In genomic region chr21:44815852-44816628, GRCh38 we compare ENCODE assay signal across 9 cellular contexts. TPM values are rescaled to one million over a fixed set of nuclear protein-coding genes. Genes with fewer than 3 reads are reported as not detected.
DNase-seq lines count a peak whose midpoint lies in the region; ATAC-seq, FAIRE-seq and TF ChIP-seq lines count a peak whose summit lies in the region.
"Had no signal": no experiment of that assay in that cellular context is flagged by ENCODE, and none has a peak within 500 bp of the region (broad histone marks: within the 10 kb centered on the region; RNA-seq: fewer than 3 reads in every experiment).

No MANE protein-coding gene starts in this region.

- H3K4me1 Mint-ChIP-seq in stimulated activated naive CD8-positive, alpha-beta T cell treated with anti-CD3 and anti-CD28 coated beads, Interleukin-15, Interleukin-2, amounts not matched to agents 100 ng/mL and 50 ng/mL, for 24 hours (ENCODE audit: low read depth): peaks cover 14% of the 10 kb centered on the region
- peaks cover 24% of the 10 kb centered on the region for H3K4me1 Mint-ChIP-seq in activated CD8-positive, alpha-beta T cell treated with anti-CD3 and anti-CD28 coated beads for 36 hours (ENCODE audit: low read depth)

- CTCF ChIA-PET in activated CD8-positive, alpha-beta T cell treated with anti-CD3 and anti-CD28 coated beads for 36 hours (lab: Charles Lee): interaction anchor here (2.2 kb wide), 1 partner anchor 15 kb away, joined by 11 read pairs; the partner anchor contains the start of gene UBE2G2
- CTCF ChIA-PET in HepG2 (lab: Yijun Ruan, JAX; ENCODE audit: low intra/inter-chr PET ratio, low total read pairs): no interaction called here

- H2AFZ ChIP-seq in HepG2 (ENCODE audit: low read length): no peak overlapping the region

- peak overlapping the region; percentile 10; the same call in 1 of the 2 replicates for H3K9ac ChIP-seq in HepG2 (ENCODE audit: insufficient read depth, low read depth, low read length)

- TF ChIP-seq CTCF in activated CD8-positive, alpha-beta T cell treated with anti-CD3 and anti-CD28 coated beads for 36 hours (IDR thresholded peaks at IDR 0.05): no peak
- TF ChIP-seq CTCF in HepG2 (CRISPR knock-in tag; IDR thresholded peaks at IDR 0.05) (no peak), testis (IDR thresholded peaks at IDR 0.05) (no peak)

- H3K36me3 ChIP-seq in HepG2 (replicated peaks in 1 of 2; ENCODE audit: control insufficient read depth in 1 of 2, insufficient read depth in 2 of 2, low read length in 2 of 2) (peaks cover 5 to 27% of the 10 kb centered on the region in 2 experiments), testis (ENCODE audit: low read depth, missing control alignments) (no peaks in the 10 kb centered on the region)

- peak overlapping the region; percentile 49 for H3K27ac Mint-ChIP-seq in stimulated activated naive CD8-positive, alpha-beta T cell treated with anti-CD3 and anti-CD28 coated beads, Interleukin-15, Interleukin-2, amounts not matched to agents 100 ng/mL and 50 ng/mL, for 24 hours
- H3K27ac Mint-ChIP-seq in activated CD8-positive, alpha-beta T cell treated with anti-CD3 and anti-CD28 coated beads for 36 hours: no peak overlapping the region

- H3K36me3 Mint-ChIP-seq in stimulated activated naive CD8-positive, alpha-beta T cell treated with anti-CD3 and anti-CD28 coated beads, Interleukin-15, Interleukin-2, amounts not matched to agents 100 ng/mL and 50 ng/mL, for 24 hours (ENCODE audit: low read depth): peaks cover 14% of the 10 kb centered on the region
- H3K36me3 Mint-ChIP-seq in activated CD8-positive, alpha-beta T cell treated with anti-CD3 and anti-CD28 coated beads for 36 hours (ENCODE audit: low read depth): peaks cover 7% of the 10 kb centered on the region

- peaks cover 4% of the 10 kb centered on the region for H3K9me3 Mint-ChIP-seq in stimulated activated naive CD8-positive, alpha-beta T cell treated with anti-CD3 and anti-CD28 coated beads, Interleukin-15, Interleukin-2, amounts not matched to agents 100 ng/mL and 50 ng/mL, for 24 hours
- no peaks in the 10 kb centered on the region for H3K9me3 Mint-ChIP-seq in activated CD8-positive, alpha-beta T cell treated with anti-CD3 and anti-CD28 coated beads for 36 hours

- in situ Hi-C loops in HepG2 (cut with HindIII; ENCODE audit: extremely low pct_ligation_motif_present, low pct_unique_long_range_greater_than_20kb) (no loop called here), ACHN (cut with HindIII; ENCODE audit: low pct_ligation_motif_present, low pct_unique_long_range_greater_than_20kb, low sequenced_read_pairs) (no loop called here)

- peak overlapping the region; percentile 70 for H3K4me2 ChIP-seq in HepG2 (ENCODE audit: low read depth, low read length)

- TSS peak; percentile 28 for BruUV-seq in HepG2 (replicated peaks; lab: Mats Ljungman, UMichigan)

- ATAC-seq in stimulated activated naive CD8-positive, alpha-beta T cell treated with anti-CD3 and anti-CD28 coated beads, Interleukin-15, Interleukin-2, amounts not matched to agents 100 U/mL and 50 U/mL, for 24 hours: no peak
- ATAC-seq in activated CD8-positive, alpha-beta T cell treated with anti-CD3 and anti-CD28 coated beads for 36 hours: no peak
- peak; percentile 74 for ATAC-seq in HepG2

- DNase-seq in stimulated activated naive CD8-positive, alpha-beta T cell treated with anti-CD3 and anti-CD28 coated beads, Interleukin-15, Interleukin-2, amounts not matched to agents 100 U/mL and 50 U/mL, for 24 hours: no peak
- DNase-seq in activated CD8-positive, alpha-beta T cell treated with anti-CD3 and anti-CD28 coated beads for 36 hours: no peak
- peak; percentile 37 for DNase-seq in HepG2 (ENCODE audit: low spot score)
- DNase-seq in stimulated activated CD4-positive, alpha-beta T cell treated with anti-CD3 and anti-CD28 coated beads, Interleukin-2, amount 100 ng/mL, for 24 hours: no peak
- DNase-seq in testis: no peak
- no peak for DNase-seq in ACHN
- no peak for DNase-seq in effector CD8-positive, alpha-beta T cell (lab: John Stamatoyannopoulos, UW)
- DNase-seq: anterior cingulate cortex had no signal

- TF ChIP-seq RAD21 in HepG2 (CRISPR knock-in tag; IDR thresholded peaks at IDR 0.05): no peak

- H3K9me3 ChIP-seq in HepG2 (ENCODE audit: low read length): no peaks in the 10 kb centered on the region
- H3K9me3 ChIP-seq in testis: no peaks in the 10 kb centered on the region

- POLR2A ChIA-PET in activated CD8-positive, alpha-beta T cell treated with anti-CD3 and anti-CD28 coated beads for 36 hours (lab: Charles Lee): interaction anchor here (0.6 to 3.0 kb wide), 7 partner anchors 12 to 113 kb away, joined by 3 to 21 read pairs (median 3); partner anchors contain the start of genes PTTG1IP and UBE2G2
- POLR2A ChIA-PET in HepG2 (lab: Yijun Ruan, JAX): interaction anchor here (1.2 to 2.1 kb wide), 4 partner anchors 9 to 57 kb away, joined by 3 to 8 read pairs (median 6); partner anchors contain the start of genes PTTG1IP and UBE2G2

- peaks cover 34% of the 10 kb centered on the region for H3K4me1 ChIP-seq in HepG2 (ENCODE audit: insufficient read depth, low read length)
- H3K4me1 ChIP-seq in testis: peaks cover 12% of the 10 kb centered on the region

- peaks cover 9% of the 10 kb centered on the region; the same call in 1 of the 2 replicates for H4K20me1 ChIP-seq in HepG2 (ENCODE audit: insufficient read depth, low read length)

- H3K4me3 Mint-ChIP-seq in stimulated activated naive CD8-positive, alpha-beta T cell treated with anti-CD3 and anti-CD28 coated beads, Interleukin-15, Interleukin-2, amounts not matched to agents 100 ng/mL and 50 ng/mL, for 24 hours: peak overlapping the region; percentile 81
- H3K4me3 Mint-ChIP-seq in activated CD8-positive, alpha-beta T cell treated with anti-CD3 and anti-CD28 coated beads for 36 hours: peak overlapping the region; percentile 74

- H3K27ac ChIP-seq in HepG2 (ENCODE audit: extremely low read length, insufficient read depth, low read length): peak overlapping the region; percentile 53
- no peak overlapping the region for H3K27ac ChIP-seq in testis

- H3K27me3 Mint-ChIP-seq in stimulated activated naive CD8-positive, alpha-beta T cell treated with anti-CD3 and anti-CD28 coated beads, Interleukin-15, Interleukin-2, amounts not matched to agents 100 ng/mL and 50 ng/mL, for 24 hours: peaks cover 7% of the 10 kb centered on the region
- H3K27me3 Mint-ChIP-seq in activated CD8-positive, alpha-beta T cell treated with anti-CD3 and anti-CD28 coated beads for 36 hours: no peaks in the 10 kb centered on the region

- FAIRE-seq in HepG2 (lab: Jason Lieb, UNC): peak; percentile 70

- H3K79me2 ChIP-seq in HepG2 (ENCODE audit: insufficient read depth, low read length): peaks cover 54% of the 10 kb centered on the region

- H3K4me3 ChIP-seq in HepG2 (replicated peaks in 1 of 3; ENCODE audit: insufficient read depth in 1 of 3, low read depth in 2 of 3, low read length in 3 of 3) (peak overlapping the region in 2 of 3 experiments; percentile 10 to 15; a peak in 1 of 6 replicates), testis (no peak overlapping the region)

- no peak for TF ChIP-seq EP300 in HepG2 (IDR thresholded peaks at IDR 0.05; ENCODE audit: low read depth in 2 of 2, low read length in 2 of 2)
- TF ChIP-seq EP300 in HepG2 (CRISPR knock-in tag; IDR thresholded peaks at IDR 0.05; ENCODE audit: borderline replicate concordance): no peak

- H3K27me3 ChIP-seq in HepG2 (ENCODE audit: control insufficient read depth in 1 of 2, insufficient read depth in 2 of 2, low read length in 2 of 2) (no peaks in the 10 kb centered on the region), testis (no peaks in the 10 kb centered on the region)

- 54% methylated on average over 6 of the region's 10 CpGs for WGBS in HepG2 (ENCODE audit: low lambda C conversion rate)
- 47 to 70% methylated on average over 10 of the region's 10 CpGs for WGBS in testis, 2 donors

- no peak for TF ChIP-seq POLR2A in HepG2 (IDR thresholded peaks at IDR 0.05; ENCODE audit: insufficient read depth in 1 of 2, low read depth in 2 of 2, low read length in 2 of 2)
- no peak for TF ChIP-seq POLR2A in testis (IDR thresholded peaks at IDR 0.05)

- intact Hi-C loops in activated CD8-positive, alpha-beta T cell treated with anti-CD3 and anti-CD28 coated beads for 36 hours (cut with micrococcal nuclease): no loop called here
- intact Hi-C loops in HepG2 (cut with micrococcal nuclease; ENCODE audit: unreplicated experiment): no loop called here
- intact Hi-C loops in testis (cut with DNase I; ENCODE audit: low total_unique reads): loop anchor here (5.0 to 10.0 kb wide), 2 partner anchors 56 to 119 kb away; partner anchors contain the start of gene PTTG1IP

RNA-seq across cellular contexts. Expression of gene SUMO3, which starts 1.8 kb away (rescaled TPM):
- 10 to 100 TPM; 69.8 to 72.9 TPM for total RNA-seq in activated CD8-positive, alpha-beta T cell treated with anti-CD3 and anti-CD28 coated beads for 36 hours
- total RNA-seq in HepG2 (2016; rRNA removed; fragmentation: Illumina TruSeq; extraction: Trizol) (92.4 and 111 TPM in 2 replicates), testis (10 to 100 TPM; 69.9 to 87.9 TPM)
- total RNA-seq in HepG2 (2016; cell fraction: cytosol; rRNA removed; fragmentation: Illumina TruSeq; extraction: Trizol; ENCODE audit: low read depth): 75.4 and 89.7 TPM in 2 replicates
- 95.7 and 103 TPM in 2 replicates for total RNA-seq in HepG2 (2016; cell fraction: insoluble cytoplasmic fraction; rRNA removed; fragmentation: Illumina TruSeq; extraction: Trizol)
- total RNA-seq in HepG2 (2016; cell fraction: membrane; rRNA removed; fragmentation: Illumina TruSeq; extraction: Trizol): 169 and 187 TPM in 2 replicates
- total RNA-seq in HepG2 (2016; cell fraction: nucleus; rRNA removed; fragmentation: Illumina TruSeq; extraction: Trizol): 37.2 and 43.4 TPM in 2 replicates
- polyA plus RNA-seq in HepG2 (2011; rRNA removed) (46.6 and 51.4 TPM in 2 replicates), testis (ENCODE audit: insufficient read depth, low read depth, low replicate concordance) (93.0 TPM)
- 69.8 and 78.7 TPM in 2 replicates for polyA plus RNA-seq in HepG2 (2011; cell fraction: cytosol; rRNA removed)
- 23.1 and 24.9 TPM in 2 replicates for polyA plus RNA-seq in HepG2 (2011; cell fraction: nucleus; rRNA removed)
- polyA plus RNA-seq in HepG2 (2012): 80.3 and 83.9 TPM in 2 replicates
- polyA plus RNA-seq in HepG2 (2016; cell fraction: cytosol; fragmentation: Illumina TruSeq; extraction: Trizol; ENCODE audit: low read depth): 129 and 158 TPM in 2 replicates
- polyA plus RNA-seq in HepG2 (2016; cell fraction: insoluble cytoplasmic fraction; fragmentation: Illumina TruSeq; extraction: Trizol; ENCODE audit: low read depth): 154 and 159 TPM in 2 replicates
- polyA plus RNA-seq in HepG2 (2016; cell fraction: membrane; fragmentation: Illumina TruSeq; extraction: Trizol; ENCODE audit: low read depth): 228 and 251 TPM in 2 replicates
- polyA plus RNA-seq in HepG2 (2016; cell fraction: nucleus; fragmentation: Illumina TruSeq; extraction: Trizol; ENCODE audit: insufficient read depth, low read depth): 69.6 and 74.5 TPM in 2 replicates
- 52.3 and 76.3 TPM in 2 replicates for polyA minus RNA-seq in HepG2 (2011; rRNA and poly(A)+ RNA removed; ENCODE audit: low replicate concordance)
- 36.4 and 40.4 TPM in 2 replicates for polyA minus RNA-seq in HepG2 (2011; cell fraction: cytosol; rRNA and poly(A)+ RNA removed)
- polyA minus RNA-seq in HepG2 (2011; cell fraction: nucleus; rRNA and poly(A)+ RNA removed): 19.8 and 23.2 TPM in 2 replicates

RNA-seq across cellular contexts. Expression of gene UBE2G2, which starts 14.4 kb away (rescaled TPM):
- total RNA-seq in activated CD8-positive, alpha-beta T cell treated with anti-CD3 and anti-CD28 coated beads for 36 hours: 100 to 1,000 TPM; 113 to 115 TPM
- 55.4 and 62.0 TPM in 2 replicates for total RNA-seq in HepG2 (2016; rRNA removed; fragmentation: Illumina TruSeq; extraction: Trizol)
- total RNA-seq in HepG2 (2016; cell fraction: cytosol; rRNA removed; fragmentation: Illumina TruSeq; extraction: Trizol; ENCODE audit: low read depth): 6.2 and 7.8 TPM in 2 replicates
- total RNA-seq in HepG2 (2016; cell fraction: insoluble cytoplasmic fraction; rRNA removed; fragmentation: Illumina TruSeq; extraction: Trizol): 55.6 and 59.2 TPM in 2 replicates
- 24.1 and 25.4 TPM in 2 replicates for total RNA-seq in HepG2 (2016; cell fraction: membrane; rRNA removed; fragmentation: Illumina TruSeq; extraction: Trizol)
- total RNA-seq in HepG2 (2016; cell fraction: nucleus; rRNA removed; fragmentation: Illumina TruSeq; extraction: Trizol): 58.4 and 64.5 TPM in 2 replicates
- polyA plus RNA-seq in HepG2 (2011; rRNA removed): 92.0 and 106 TPM in 2 replicates
- polyA plus RNA-seq in HepG2 (2011; cell fraction: cytosol; rRNA removed): 65.4 and 70.1 TPM in 2 replicates
- polyA plus RNA-seq in HepG2 (2011; cell fraction: nucleus; rRNA removed): 159 and 211 TPM in 2 replicates
- 63.5 and 84.4 TPM in 2 replicates for polyA plus RNA-seq in HepG2 (2012)
- 6.2 and 8.1 TPM in 2 replicates for polyA plus RNA-seq in HepG2 (2016; cell fraction: cytosol; fragmentation: Illumina TruSeq; extraction: Trizol; ENCODE audit: low read depth)
- polyA plus RNA-seq in HepG2 (2016; cell fraction: insoluble cytoplasmic fraction; fragmentation: Illumina TruSeq; extraction: Trizol; ENCODE audit: low read depth): 70.2 and 76.6 TPM in 2 replicates
- polyA plus RNA-seq in HepG2 (2016; cell fraction: membrane; fragmentation: Illumina TruSeq; extraction: Trizol; ENCODE audit: low read depth): 18.6 and 20.2 TPM in 2 replicates
- polyA plus RNA-seq in HepG2 (2016; cell fraction: nucleus; fragmentation: Illumina TruSeq; extraction: Trizol; ENCODE audit: insufficient read depth, low read depth): 135 and 144 TPM in 2 replicates
- 53.7 and 134 TPM in 2 replicates for polyA minus RNA-seq in HepG2 (2011; rRNA and poly(A)+ RNA removed; ENCODE audit: low replicate concordance)
- polyA minus RNA-seq in HepG2 (2011; cell fraction: cytosol; rRNA and poly(A)+ RNA removed): 25.8 and 27.2 TPM in 2 replicates
- 110 and 138 TPM in 2 replicates for polyA minus RNA-seq in HepG2 (2011; cell fraction: nucleus; rRNA and poly(A)+ RNA removed)
- total RNA-seq in testis: 10 to 100 TPM; 73.6 to 82.8 TPM
- polyA plus RNA-seq in testis (ENCODE audit: insufficient read depth, low read depth, low replicate concordance): 38.9 TPM

RNA-seq across cellular contexts. Expression of gene PTTG1IP, which starts 57.5 kb away (rescaled TPM):
- total RNA-seq in activated CD8-positive, alpha-beta T cell treated with anti-CD3 and anti-CD28 coated beads for 36 hours: 10 to 100 TPM; 60.7 to 61.8 TPM
- 89.4 and 161 TPM in 2 replicates for total RNA-seq in HepG2 (2016; rRNA removed; fragmentation: Illumina TruSeq; extraction: Trizol)
- 42.7 and 52.7 TPM in 2 replicates for total RNA-seq in HepG2 (2016; cell fraction: cytosol; rRNA removed; fragmentation: Illumina TruSeq; extraction: Trizol; ENCODE audit: low read depth)
- total RNA-seq in HepG2 (2016; cell fraction: insoluble cytoplasmic fraction; rRNA removed; fragmentation: Illumina TruSeq; extraction: Trizol): 93.0 and 159 TPM in 2 replicates
- 72.6 and 73.1 TPM in 2 replicates for total RNA-seq in HepG2 (2016; cell fraction: membrane; rRNA removed; fragmentation: Illumina TruSeq; extraction: Trizol)
- total RNA-seq in HepG2 (2016; cell fraction: nucleus; rRNA removed; fragmentation: Illumina TruSeq; extraction: Trizol): 137 and 161 TPM in 2 replicates
- polyA plus RNA-seq in HepG2 (2011; rRNA removed): 700 and 734 TPM in 2 replicates
- polyA plus RNA-seq in HepG2 (2011; cell fraction: cytosol; rRNA removed): 548 and 662 TPM in 2 replicates
- polyA plus RNA-seq in HepG2 (2011; cell fraction: nucleus; rRNA removed): 529 and 555 TPM in 2 replicates
- polyA plus RNA-seq in HepG2 (2012): 435 and 453 TPM in 2 replicates
- polyA plus RNA-seq in HepG2 (2016; cell fraction: cytosol; fragmentation: Illumina TruSeq; extraction: Trizol; ENCODE audit: low read depth): 22.2 and 24.3 TPM in 2 replicates
- polyA plus RNA-seq in HepG2 (2016; cell fraction: insoluble cytoplasmic fraction; fragmentation: Illumina TruSeq; extraction: Trizol; ENCODE audit: low read depth): 90.0 and 95.3 TPM in 2 replicates
- polyA plus RNA-seq in HepG2 (2016; cell fraction: membrane; fragmentation: Illumina TruSeq; extraction: Trizol; ENCODE audit: low read depth): 47.9 and 49.9 TPM in 2 replicates
- 267 and 281 TPM in 2 replicates for polyA plus RNA-seq in HepG2 (2016; cell fraction: nucleus; fragmentation: Illumina TruSeq; extraction: Trizol; ENCODE audit: insufficient read depth, low read depth)
- polyA minus RNA-seq in HepG2 (2011; rRNA and poly(A)+ RNA removed; ENCODE audit: low replicate concordance): 110 and 581 TPM in 2 replicates
- 491 and 595 TPM in 2 replicates for polyA minus RNA-seq in HepG2 (2011; cell fraction: cytosol; rRNA and poly(A)+ RNA removed)
- polyA minus RNA-seq in HepG2 (2011; cell fraction: nucleus; rRNA and poly(A)+ RNA removed): 203 and 242 TPM in 2 replicates
- 100 to 1,000 TPM; 190 to 195 TPM for total RNA-seq in testis
- 171 TPM for polyA plus RNA-seq in testis (ENCODE audit: insufficient read depth, low read depth, low replicate concordance)

Comparison
In these comparisons a context has a peak if more than half of its experiments do, and no peak if none do; other contexts are left out.
1. H3K4me3 ChIP-seq: peak in HepG2 (2 of 3); none in testis (0 of 2).